In genomic region chr17:44323359-44324091, GRCh38 we compare ENCODE assay signal across 9 cellular contexts. TPM values are rescaled to one million over a fixed set of nuclear protein-coding genes. Genes with fewer than 3 reads are reported as not detected.
A peak's percentile ranks its signal among the peaks of the same experiment; 100 is the strongest.
DNase-seq lines count a peak whose midpoint lies in the region; ATAC-seq, FAIRE-seq and TF ChIP-seq lines count a peak whose summit lies in the region.
"Had no signal": no experiment of that assay in that cellular context is flagged by ENCODE, and none has a peak within 500 bp of the region (broad histone marks: within the 10 kb centered on the region; RNA-seq: fewer than 3 reads in every experiment).

No MANE protein-coding gene starts in this region.

- no peak for DNase-seq in SK-N-MC (ENCODE audit: low read depth, low spot score)
- no peak for DNase-seq in fibroblast of the aortic adventitia (ENCODE audit: low read depth)
- DNase-seq in psoas muscle, result no peak
- no peak for DNase-seq in AML-193 (lab: John Stamatoyannopoulos, UW)
- no peak for DNase-seq in GM19239 (ENCODE audit: insufficient read length, low spot score)
- DNase-seq in cerebellar nuclear complex (lab: John Stamatoyannopoulos, UW), result no peak

- intact Hi-C loops in psoas muscle (cut with DNase I), result loop anchor here in 1 of 2 donors (2.0 kb wide), 1 partner anchor 113 kb away; no protein-coding TSS in a partner anchor

- H3K27ac ChIP-seq in SK-N-MC, result no peak overlapping the region
- no peak overlapping the region for H3K27ac ChIP-seq in psoas muscle

- FAIRE-seq in GM19239 (lab: Jason Lieb, UNC), result no peak

- H3K36me3 ChIP-seq in ES-I3 (ENCODE audit: insufficient read depth, low read length), result peaks cover 14% of the 10 kb centered on the region
- peaks cover 14% of the 10 kb centered on the region; the same call in 1 of the 2 replicates for H3K36me3 ChIP-seq in SK-N-MC (ENCODE audit: insufficient read depth, low read length)
- H3K36me3 ChIP-seq in psoas muscle (ENCODE audit: insufficient read depth in 1 of 2, low read depth in 1 of 2), result peaks cover 3 to 37% of the 10 kb centered on the region in 2 donors

- H3K9me3 ChIP-seq in ES-I3 (ENCODE audit: control insufficient read depth, insufficient read depth, low read length), result no peaks in the 10 kb centered on the region
- no peaks in the 10 kb centered on the region for H3K9me3 ChIP-seq in SK-N-MC (ENCODE audit: low read depth, low read length)
- no peaks in the 10 kb centered on the region for H3K9me3 ChIP-seq in psoas muscle

- H3K4me1 ChIP-seq in ES-I3 (ENCODE audit: insufficient read depth, low read length), result no peaks in the 10 kb centered on the region; the same call in 1 of the 2 replicates
- H3K4me1 ChIP-seq in psoas muscle, result peaks cover 9% of the 10 kb centered on the region

- peak overlapping the region; percentile 86 for H3K4me3 ChIP-seq in SK-N-MC
- H3K4me3 ChIP-seq in fibroblast of the aortic adventitia (ENCODE audit: low read depth, low read length), result peak overlapping the region; percentile 85
- peak overlapping the region; percentile 94 for H3K4me3 ChIP-seq in psoas muscle

- no peak for TF ChIP-seq CTCF in fibroblast of the aortic adventitia (IDR thresholded peaks at IDR 0.05; ENCODE audit: insufficient read depth, low read length)
- TF ChIP-seq CTCF in psoas muscle (IDR thresholded peaks at IDR 0.05), result no peak

- 53 to 55% (median 54%) methylated on average over 27 of the region's 27 CpGs for WGBS in psoas muscle, 3 donors

- ATAC-seq in psoas muscle (no peak), HG03460 (IDR thresholded peaks at IDR 0.05; ENCODE audit: unreplicated experiment) (no peak)

- peak overlapping the region; percentile 94 for H3K9ac ChIP-seq in ES-I3 (ENCODE audit: low read depth, low read length)
- H3K9ac ChIP-seq in SK-N-MC (ENCODE audit: insufficient read length), result peak overlapping the region; percentile 73

- no peaks in the 10 kb centered on the region for H3K27me3 ChIP-seq in psoas muscle (ENCODE audit: insufficient read depth in 3 of 3, low read length in 2 of 3)

RNA-seq across cellular contexts. Expression of gene SLC25A39, which starts 1.1 kb away (rescaled TPM):
- 61.5 and 62.7 TPM in 2 replicates for total RNA-seq in fibroblast of the aortic adventitia (ENCODE audit: low replicate concordance)
- 10 to 100 TPM; 36.4 to 57.8 (median 41.0) TPM for total RNA-seq in psoas muscle
- polyA plus RNA-seq in psoas muscle, result 10 to 100 TPM; 37.1 to 79.3 (median 42.4) TPM

RNA-seq across cellular contexts. Expression of gene RUNDC3A, which starts 15.1 kb away (rescaled TPM):
- total RNA-seq in fibroblast of the aortic adventitia (ENCODE audit: low replicate concordance) (not detected in 2 replicates), psoas muscle (under 1 TPM in 1 of 4 donors, not detected in 3; 0.39 TPM)
- under 1 TPM; 0.09 to 0.21 (median 0.11) TPM for polyA plus RNA-seq in psoas muscle

RNA-seq across cellular contexts. Expression of gene GRN, which starts 21.6 kb away (rescaled TPM):
- total RNA-seq in fibroblast of the aortic adventitia (ENCODE audit: low replicate concordance) (241 and 592 TPM in 2 replicates), psoas muscle (10 to 100 TPM; 37.2 to 61.0 (median 58.6) TPM)
- 10 to 100 TPM; 30.8 to 44.4 (median 31.6) TPM for polyA plus RNA-seq in psoas muscle

RNA-seq across cellular contexts. Expression of gene FAM171A2, which starts 40.1 kb away (rescaled TPM):
- total RNA-seq in fibroblast of the aortic adventitia (ENCODE audit: low replicate concordance), result 3.1 and 18.5 TPM in 2 replicates
- total RNA-seq in psoas muscle, result under 1 TPM; 0.11 to 0.22 (median 0.20) TPM
- under 1 TPM; 0.06 to 0.23 (median 0.08) TPM for polyA plus RNA-seq in psoas muscle

RNA-seq across cellular contexts. Expression of gene SLC4A1, which starts 55.6 kb away (rescaled TPM):
- not detected in 2 replicates for total RNA-seq in fibroblast of the aortic adventitia (ENCODE audit: low replicate concordance)
- 1 to 10 TPM in 2 of 4 donors, under 1 TPM in 1, not detected in 1; 0.26 to 7.2 (median 2.2) TPM for total RNA-seq in psoas muscle
- polyA plus RNA-seq in psoas muscle, result under 1 TPM in 1 of 3 donors, not detected in 2; 0.29 TPM
- total RNA-seq: activated CD8-positive, alpha-beta memory T cell treated with anti-CD3 and anti-CD28 coated beads for 36 hours had no signal
